1 cellular context compared by ENCODE assay signal in genomic region chr14:69398053-69398817, GRCh38.
A peak's percentile ranks its signal among the peaks of the same experiment; 100 is the strongest.
TF ChIP-seq lines count a peak whose summit lies in the region.

Gene ERH, minus strand, starts transcription at chr14:69398299. Its CDS starts 66 bp downstream, at chr14:69398233.
Gene SLC39A9, plus strand, starts transcription at chr14:69398692. Its CDS starts 678 bp downstream, at chr14:69399370.

TF ChIP-seq in K562, 482 proteins besides CTCF, POLR2A, EP300 and RAD21 (continued from another document and continues in another):
- TF ChIP-seq E2F1 (CRISPR knock-in tag; IDR thresholded peaks at IDR 0.05) (no peak), DNMT1 (IDR thresholded peaks at IDR 0.05) (no peak), PRPF4 (IDR thresholded peaks at IDR 0.05; ENCODE audit: insufficient read depth, low read depth, low read length, poor library complexity, severe bottlenecking) (no peak), POLR2AphosphoS5 (IDR thresholded peaks at IDR 0.05; ENCODE audit: control insufficient read depth, insufficient read depth, low read depth, low read length) (peak; percentile 68), CBX5 (IDR thresholded peaks at IDR 0.05; ENCODE audit: borderline replicate concordance, low read depth) (no peak), CHAMP1 (IDR thresholded peaks at IDR 0.05) (no peak), NFIX (CRISPR knock-in tag; IDR thresholded peaks at IDR 0.05; ENCODE audit: low read depth) (no peak), MTA2 (IDR thresholded peaks at IDR 0.05; ENCODE audit: low read depth) (no peak), TCF7L2 (IDR thresholded peaks at IDR 0.05; ENCODE audit: low read depth, low read length) (no peak), CHD2 (IDR thresholded peaks at IDR 0.05; ENCODE audit: low read depth, low read length) (peak; percentile 97), RBM34 (IDR thresholded peaks at IDR 0.05; ENCODE audit: borderline replicate concordance, insufficient read depth, low read length) (no peak), SRSF3 (IDR thresholded peaks at IDR 0.05; ENCODE audit: insufficient read depth, low read length) (no peak), ZNF324 (CRISPR knock-in tag; IDR thresholded peaks at IDR 0.05) (no peak), ZNF436 (CRISPR knock-in tag; IDR thresholded peaks at IDR 0.05) (no peak), ZNF512 (tag; IDR thresholded peaks at IDR 0.05) (no peak), ARID1B (IDR thresholded peaks at IDR 0.05) (no peak), TEAD2 (tag; IDR thresholded peaks at IDR 0.05) (no peak), DPF2 (IDR thresholded peaks at IDR 0.05) (no peak), ZBTB17 (CRISPR knock-in tag; IDR thresholded peaks at IDR 0.05) (no peak; the same call in 1 of the 2 replicates), SMAD2 (IDR thresholded peaks at IDR 0.05; ENCODE audit: low read depth, low read length) (no peak), HSF4 (CRISPR knock-in tag; IDR thresholded peaks at IDR 0.05; ENCODE audit: borderline replicate concordance) (no peak), CCNT2 (IDR thresholded peaks at IDR 0.05; ENCODE audit: borderline replicate concordance, extremely low read depth, insufficient read length, low read depth, low read length) (no peak), SRSF9 (IDR thresholded peaks at IDR 0.05; ENCODE audit: borderline replicate concordance, low read depth, low read length) (no peak), MNT (conservative IDR thresholded peaks at IDR 0.05) (peak; percentile 61 to 74), BRF2 (IDR thresholded peaks at IDR 0.05; ENCODE audit: borderline replicate concordance, insufficient read depth, insufficient read length) (no peak), SP1 (CRISPR knock-in tag; IDR thresholded peaks at IDR 0.05) (0 out of 2 replicates have a peak, but pooled peaks have one; percentile 26), ZNF12 (CRISPR knock-in tag; IDR thresholded peaks at IDR 0.05) (no peak), FOXO4 (CRISPR knock-in tag; IDR thresholded peaks at IDR 0.05) (no peak), SNRNP70 (optimal IDR thresholded peaks at IDR 0.05; ENCODE audit: low read depth, low read length) (no peak), ZKSCAN3 (CRISPR knock-in tag; IDR thresholded peaks at IDR 0.05) (no peak), DEAF1 (CRISPR knock-in tag; IDR thresholded peaks at IDR 0.05) (no peak), ZNF407 (IDR thresholded peaks at IDR 0.05; ENCODE audit: low read depth) (peak; percentile 8; the same call in 1 of the 2 replicates), ZNF445 (CRISPR knock-in tag; IDR thresholded peaks at IDR 0.05; ENCODE audit: low read depth) (no peak), NFATC3 (IDR thresholded peaks at IDR 0.05) (no peak), MEIS2 (IDR thresholded peaks at IDR 0.05; ENCODE audit: partially characterized antibody) (peak; percentile 59), CREM (IDR thresholded peaks at IDR 0.05; ENCODE audit: low read depth) (peak; percentile 92), SRF (CRISPR knock-in tag; IDR thresholded peaks at IDR 0.05) (0 out of 4 replicates have a peak, but pooled peaks of 1 of the 2 experiments have one; percentile 3), SMAD1 (IDR thresholded peaks at IDR 0.05; ENCODE audit: low read depth, low read length, partially characterized antibody) (peak; percentile 34), ZBTB1 (CRISPR knock-in tag; IDR thresholded peaks at IDR 0.05; ENCODE audit: borderline replicate concordance, low read depth) (no peak), MAFF (IDR thresholded peaks at IDR 0.05; ENCODE audit: low read length) (0 out of 2 replicates have a peak, but pooled peaks have one; percentile 9), TAF9B (IDR thresholded peaks at IDR 0.05; ENCODE audit: partially characterized antibody) (no peak), NRF1 (conservative IDR thresholded peaks at IDR 0.05 in 1 of 2, IDR thresholded peaks at IDR 0.05 in 1 of 2) (peak; percentile 36 to 51; a peak in 2 of 4 replicates), ATF7 (IDR thresholded peaks at IDR 0.05) (peak; percentile 88), MCM2 (IDR thresholded peaks at IDR 0.05; ENCODE audit: low read depth) (no peak), PHF21A (IDR thresholded peaks at IDR 0.05; ENCODE audit: borderline replicate concordance, low read depth) (no peak)
